6 cellular contexts compared by ENCODE assay signal in genomic region chr6:139701695-139702094, GRCh38.
"Had no signal": no experiment of that assay in that cellular context is flagged by ENCODE, and none has a peak within 500 bp of the region (broad histone marks: within the 10 kb centered on the region; RNA-seq: fewer than 3 reads in every experiment).

No MANE protein-coding gene starts in this region.

- H3K36me3 Mint-ChIP-seq: IgD-negative memory B cell had no signal

- H3K9me3 Mint-ChIP-seq: IgD-negative memory B cell had no signal

- H3K4me3 Mint-ChIP-seq: IgD-negative memory B cell had no signal

- H3K4me1 Mint-ChIP-seq: IgD-negative memory B cell had no signal

- FAIRE-seq: HepG2, HTR-8/SVneo had no signal

- H3K27ac ChIP-seq: HL-60 had no signal

- ATAC-seq: HepG2 had no signal

- H3K27ac Mint-ChIP-seq: IgD-negative memory B cell had no signal

- DNase-seq: IMR-90, KBM-7 had no signal
